In genomic region chr3:59709702-59710555, GRCh38 we compare ENCODE assay signal across 13 cellular contexts.
DNase-seq lines count a peak whose midpoint lies in the region; ATAC-seq and TF ChIP-seq lines count a peak whose summit lies in the region.
"Had no signal": no experiment of that assay in that cellular context is flagged by ENCODE, and none has a peak within 500 bp of the region (broad histone marks: within the 10 kb centered on the region; RNA-seq: fewer than 3 reads in every experiment).

No MANE protein-coding gene starts in this region.

- 65 to 66% methylated on average over 5 of the region's 5 CpGs for WGBS in testis, 2 donors

- no peak overlapping the region for H3K4me3 ChIP-seq in testis
- H3K4me3 ChIP-seq: thoracic aorta had no signal

- no peak overlapping the region for H3K27ac Mint-ChIP-seq in activated CD4-positive, alpha-beta T cell treated with anti-CD3 and anti-CD28 coated beads, Interleukin-2, amount 10 ng/mL, durations not matched to agents 24 days and 14 days
- H3K27ac Mint-ChIP-seq in T-helper 17 cell: no peak overlapping the region

- intact Hi-C loops in activated CD4-positive, alpha-beta T cell treated with anti-CD3 and anti-CD28 coated beads, Interleukin-2, amount 10 ng/mL, durations not matched to agents 24 days and 14 days (cut with micrococcal nuclease): no loop called here
- intact Hi-C loops in testis (cut with DNase I; ENCODE audit: low total_unique reads): no loop called here

- H3K36me3 Mint-ChIP-seq in activated CD4-positive, alpha-beta T cell treated with anti-CD3 and anti-CD28 coated beads, Interleukin-2, amount 10 ng/mL, durations not matched to agents 24 days and 14 days (ENCODE audit: low read depth): peaks cover 7% of the 10 kb centered on the region
- peaks cover 2% of the 10 kb centered on the region for H3K36me3 Mint-ChIP-seq in T-helper 17 cell (ENCODE audit: low read depth)

- TF ChIP-seq POLR2A in testis (IDR thresholded peaks at IDR 0.05): no peak

- H3K4me1 Mint-ChIP-seq in activated CD4-positive, alpha-beta T cell treated with anti-CD3 and anti-CD28 coated beads, Interleukin-2, amount 10 ng/mL, durations not matched to agents 24 days and 14 days: peaks cover 2% of the 10 kb centered on the region
- H3K4me1 Mint-ChIP-seq in T-helper 17 cell: no peaks in the 10 kb centered on the region

- H3K36me3 ChIP-seq in testis (ENCODE audit: low read depth, missing control alignments): no peaks in the 10 kb centered on the region
- H3K36me3 ChIP-seq: thoracic aorta had no signal

- H3K9me3 ChIP-seq in T-helper 17 cell (ENCODE audit: control insufficient read depth, low read length, poor library complexity, severe bottlenecking) (no peaks in the 10 kb centered on the region), testis (no peaks in the 10 kb centered on the region)
- H3K9me3 ChIP-seq: thoracic aorta had no signal

- no peak for TF ChIP-seq CTCF in testis (IDR thresholded peaks at IDR 0.05)

- no peaks in the 10 kb centered on the region for H3K4me1 ChIP-seq in testis

- H3K4me3 Mint-ChIP-seq in activated CD4-positive, alpha-beta T cell treated with anti-CD3 and anti-CD28 coated beads, Interleukin-2, amount 10 ng/mL, durations not matched to agents 24 days and 14 days: no peak overlapping the region
- H3K4me3 Mint-ChIP-seq in T-helper 17 cell: no peak overlapping the region

- no peaks in the 10 kb centered on the region for H3K27me3 ChIP-seq in testis

- peak; percentile 62 for ATAC-seq in T-helper 17 cell

- H3K27ac ChIP-seq in testis: no peak overlapping the region
- H3K27ac ChIP-seq: thoracic aorta had no signal

- H3K27me3 Mint-ChIP-seq in activated CD4-positive, alpha-beta T cell treated with anti-CD3 and anti-CD28 coated beads, Interleukin-2, amount 10 ng/mL, durations not matched to agents 24 days and 14 days: peaks cover 1% of the 10 kb centered on the region
- H3K27me3 Mint-ChIP-seq in T-helper 17 cell: no peaks in the 10 kb centered on the region

- DNase-seq in activated CD4-positive, alpha-beta T cell treated with anti-CD3 and anti-CD28 coated beads, Interleukin-2, amount 10 ng/mL, durations not matched to agents 24 days and 14 days: peak; percentile 78
- DNase-seq in activated CD4-positive, alpha-beta T cell treated with anti-CD3 and anti-CD28 coated beads for 4 hours: no peak
- no peak for DNase-seq in T-helper 17 cell
- DNase-seq in inferior parietal cortex (ENCODE audit: extremely low spot score): peak; percentile 4
- DNase-seq in testis: peak; percentile 33
- no peak for DNase-seq in NCI-H1930 (lab: John Stamatoyannopoulos, UW)
- no peak for DNase-seq in HUDEP-2 (lab: John Stamatoyannopoulos, UW; ENCODE audit: unreplicated experiment in 76 of 76)
- no peak for DNase-seq in NCI-H1694 treated with DMSO at 0.1 percent for 48 hours (lab: John Stamatoyannopoulos, UW)
- DNase-seq: ACHN; activated CD8-positive, alpha-beta memory T cell treated with anti-CD3 and anti-CD28 coated beads for 24 hours; NCI-H146; SHP77 treated with DMSO at 0.1 percent for 48 hours had no signal

- H3K9me3 Mint-ChIP-seq in activated CD4-positive, alpha-beta T cell treated with anti-CD3 and anti-CD28 coated beads, Interleukin-2, amount 10 ng/mL, durations not matched to agents 24 days and 14 days: peaks cover 22% of the 10 kb centered on the region

Comparison
In these comparisons a context has a peak if more than half of its experiments do, and no peak if none do; other contexts are left out.
1. DNase-seq: peak in activated CD4-positive, alpha-beta T cell treated with anti-CD3 and anti-CD28 coated beads, Interleukin-2, amount 10 ng/mL, durations not matched to agents 24 days and 14 days (single experiment), inferior parietal cortex (single experiment) and testis (single experiment); none in activated CD4-positive, alpha-beta T cell treated with anti-CD3 and anti-CD28 coated beads for 4 hours (0 of 2), T-helper 17 cell (0 of 3), NCI-H1930 (0 of 2), HUDEP-2 (0 of 76) and NCI-H1694 treated with DMSO at 0.1 percent for 48 hours (single experiment).